ENCODE assay signal across 13 cellular contexts in the genomic region with DNA sequence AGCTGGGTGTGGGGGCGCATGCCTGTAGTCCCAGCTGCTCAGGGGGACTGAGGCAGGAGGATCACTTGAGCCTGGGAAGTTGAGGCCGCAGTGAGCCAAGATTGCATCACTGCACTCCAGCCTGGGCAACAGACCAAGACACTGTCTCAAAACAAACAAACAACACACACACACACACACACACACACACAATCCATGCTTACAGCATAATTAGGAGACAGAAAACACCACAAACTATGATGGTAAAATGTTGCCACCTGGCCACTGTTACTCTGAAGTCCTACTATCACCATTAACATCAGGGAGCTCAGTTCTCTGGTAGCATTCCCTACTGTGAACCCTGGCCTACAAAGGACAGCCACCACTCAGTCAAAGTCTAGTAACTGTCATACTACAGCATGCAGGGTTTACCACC. TPM values are rescaled to one million over a fixed set of nuclear protein-coding genes. Genes with fewer than 3 reads are reported as not detected.
DNase-seq lines count a peak whose midpoint lies in the region; ATAC-seq, FAIRE-seq and TF ChIP-seq lines count a peak whose summit lies in the region.
"Had no signal": no experiment of that assay in that cellular context is flagged by ENCODE, and none has a peak within 500 bp of the region (broad histone marks: within the 10 kb centered on the region; RNA-seq: fewer than 3 reads in every experiment).

No MANE protein-coding gene starts in this region.

- TF ChIP-seq CTCF in astrocyte of the spinal cord (IDR thresholded peaks at IDR 0.05; ENCODE audit: low read depth, low read length) (no peak), A673 (conservative IDR thresholded peaks at IDR 0.05; ENCODE audit: low read depth, low read length) (no peak)

- H3K4me3 ChIP-seq in astrocyte of the spinal cord (ENCODE audit: low read depth, low read length) (no peak overlapping the region), small intestine (ENCODE audit: low read depth in 1 of 2, low read length in 2 of 2) (no peak overlapping the region), A673 (ENCODE audit: low read depth, low read length, poor library complexity, severe bottlenecking) (no peak overlapping the region)

- no TSS peak for BruUV-seq in A673 (replicated peaks; lab: Mats Ljungman, UMichigan)

- ATAC-seq in left ventricle myocardium superior, result peak; percentile 81
- ATAC-seq in HG02870 (IDR thresholded peaks at IDR 0.05; ENCODE audit: unreplicated experiment), result no peak

- no peak for FAIRE-seq in small intestine (lab: Jason Lieb, UNC)

- POLR2A ChIA-PET in A673 (lab: Charles Lee; ENCODE audit: low non-redundant PET), result no interaction called here

- CTCF ChIA-PET in A673 (lab: Charles Lee), result interaction anchor here (0.9 kb wide), 1 partner anchor 140 kb away, joined by 3 read pairs; no protein-coding TSS in a partner anchor

- WGBS in small intestine, 3 donors, result 33 to 38% (median 36%) methylated on average over 2 of the region's 2 CpGs

- DNase-seq in HT-29 (ENCODE audit: low spot score), result peak; percentile 16
- peak; percentile 48 for DNase-seq in astrocyte of the spinal cord (ENCODE audit: low read depth, low spot score)
- DNase-seq in left ventricle myocardium superior, result peak; percentile 61
- peak; percentile 40 for DNase-seq in small intestine
- DNase-seq in A673 (ENCODE audit: low spot score), result no peak
- DNase-seq in NCI-H1048 (lab: John Stamatoyannopoulos, UW), result no peak
- DNase-seq in GDM1 (lab: John Stamatoyannopoulos, UW), result no peak
- DNase-seq: activated naive CD4-positive, alpha-beta T cell treated with anti-CD3 and anti-CD28 coated beads, Interleukin-2, amount 50 U/mL, for 16 hours; hippocampal formation; NCI-H82; occipital lobe; stimulated activated CD8-positive, alpha-beta memory T cell treated with anti-CD3 and anti-CD28 coated beads, Interleukin-4, amount 100 ng/mL, for 48 hours had no signal

- H3K27me3 ChIP-seq in small intestine (ENCODE audit: control insufficient read depth in 2 of 2, insufficient read depth in 2 of 2, low read length in 2 of 2) (no peaks in the 10 kb centered on the region), A673 (replicated peaks; ENCODE audit: insufficient read depth, low read depth, low read length, poor library complexity) (no peaks in the 10 kb centered on the region)

- in situ Hi-C loops in astrocyte of the spinal cord (cut with HindIII; ENCODE audit: low sequenced_read_pairs), result no loop called here

- H3K4me1 ChIP-seq in small intestine (ENCODE audit: control insufficient read depth in 2 of 2, insufficient read depth in 1 of 2, low read depth in 1 of 2, low read length in 1 of 2) (no peaks in the 10 kb centered on the region), A673 (ENCODE audit: insufficient read depth, low read length, poor library complexity, severe bottlenecking) (no peaks in the 10 kb centered on the region)

- H3K27ac ChIP-seq in small intestine (ENCODE audit: low read depth in 1 of 2, low read length in 1 of 2) (no peak overlapping the region), A673 (ENCODE audit: low read depth, low read length, poor library complexity, severe bottlenecking) (no peak overlapping the region)

- H3K9me3 ChIP-seq in small intestine (ENCODE audit: control insufficient read depth, low read depth) (no peaks in the 10 kb centered on the region), A673 (ENCODE audit: low read depth, low read length, poor library complexity, severe bottlenecking) (no peaks in the 10 kb centered on the region)

- intact Hi-C loops in left ventricle myocardium superior (cut with micrococcal nuclease), result no loop called here
- intact Hi-C loops in A673 (cut with micrococcal nuclease; ENCODE audit: unreplicated experiment), result no loop called here

- H3K36me3 ChIP-seq in small intestine (ENCODE audit: control insufficient read depth in 2 of 2, insufficient read depth in 2 of 2, low read length in 2 of 2) (peaks cover 3 to 9% of the 10 kb centered on the region in 2 donors), A673 (ENCODE audit: insufficient read depth, low read length, poor library complexity, severe bottlenecking) (no peaks in the 10 kb centered on the region)

RNA-seq across cellular contexts. Expression of gene DNPEP, which starts 18.3 kb away (rescaled TPM):
- 155 and 158 TPM in 2 replicates for total RNA-seq in HT-29 (2014; rRNA removed; shearing (Covaris generic))
- 74.8 TPM for total RNA-seq in left ventricle myocardium superior
- polyA plus RNA-seq in small intestine, result 100 to 1,000 TPM in 2 of 3 donors, 10 to 100 TPM in 1; 98.2 to 200 (median 187) TPM
- 69.2 and 83.0 TPM in 2 replicates for total RNA-seq in A673 (2021)

RNA-seq across cellular contexts. Expression of gene RESP18, which starts 36.9 kb away (rescaled TPM):
- total RNA-seq in HT-29 (2014; rRNA removed; shearing (Covaris generic)), result not detected in 2 replicates
- total RNA-seq in left ventricle myocardium superior (not detected), A673 (2021) (not detected in 2 replicates)
- polyA plus RNA-seq in small intestine, result under 1 TPM in 1 of 3 donors, not detected in 2; 0.28 TPM
- total RNA-seq: occipital lobe had no signal

RNA-seq across cellular contexts. Expression of gene DES, which starts 48.7 kb away (rescaled TPM):
- total RNA-seq in HT-29 (2014; rRNA removed; shearing (Covaris generic)), result 0.63 TPM in 1 of 2 replicates, not detected in the other
- total RNA-seq in left ventricle myocardium superior (14,457 TPM), A673 (2021) (not detected in 2 replicates)
- 100 to 1,000 TPM in 1 of 3 donors, 10 to 100 TPM in 2; 24.6 to 178 (median 99.4) TPM for polyA plus RNA-seq in small intestine

Comparison
In these comparisons a context has a peak if more than half of its experiments do, and no peak if none do; other contexts are left out.
1. DNase-seq: peak in HT-29 (single experiment), astrocyte of the spinal cord (single experiment), left ventricle myocardium superior (single experiment) and small intestine (single experiment); none in A673 (single experiment), NCI-H1048 (single experiment) and GDM1 (single experiment).
2. RNA of gene DES, which starts 48.7 kb away (total RNA-seq): 14,457 TPM in left ventricle myocardium superior (single experiment); 0.63 TPM in HT-29 and not detected in A673; every median in the first group is over 1,000 times any median in the second.